16 cellular contexts compared by ENCODE assay signal in genomic region chr1:1225913-1226312, GRCh38. TPM values are rescaled to one million over a fixed set of nuclear protein-coding genes. Genes with fewer than 3 reads are reported as not detected.
"Had no signal": no experiment of that assay in that cellular context is flagged by ENCODE, and none has a peak within 500 bp of the region (broad histone marks: within the 10 kb centered on the region; RNA-seq: fewer than 3 reads in every experiment).

No MANE protein-coding gene starts in this region.

- ATAC-seq: natural killer cell treated with Interleukin-12 subunit alpha and Interleukin-12 subunit beta and Interleukin-15 and Interleukin-18, amount 100 ng/mL, for 72 hours had no signal

- DNase-seq: activated CD4-positive, alpha-beta T cell treated with anti-CD3 and anti-CD28 coated beads for 4 hours; activated gamma-delta T cell treated with Interleukin-2 at 50 U/mL for 16 hours; cortex of kidney; effector CD8-positive, alpha-beta T cell; stimulated activated CD4-positive, alpha-beta T cell treated with anti-CD3 and anti-CD28 coated beads, Interleukin-15, amount 100 ng/mL, for 24 hours; stimulated activated CD4-positive, alpha-beta T cell treated with anti-CD3 and anti-CD28 coated beads, Interleukin-4, amount 100 ng/mL, for 4 hours; SW 1271 had no signal

- H3K9me3 ChIP-seq: gastrocnemius medialis, left lung had no signal

- H3K27ac ChIP-seq: cardiac muscle cell, gastrocnemius medialis, left lung had no signal

- H3K27ac Mint-ChIP-seq: memory B cell; natural killer cell treated with Interleukin-12 subunit alpha and Interleukin-12 subunit beta and Interleukin-15 and Interleukin-18, amount 100 ng/mL, for 72 hours had no signal

- H3K27me3 ChIP-seq: cardiac muscle cell, gastrocnemius medialis, left lung had no signal

- H3K27me3 Mint-ChIP-seq: memory B cell; natural killer cell treated with Interleukin-12 subunit alpha and Interleukin-12 subunit beta and Interleukin-15 and Interleukin-18, amount 100 ng/mL, for 72 hours had no signal

- H3K4me3 ChIP-seq: cardiac muscle cell, gastrocnemius medialis, left lung had no signal

- FAIRE-seq: astrocyte, keratinocyte, urothelium cell line had no signal

- H3K4me3 Mint-ChIP-seq: memory B cell; natural killer cell treated with Interleukin-12 subunit alpha and Interleukin-12 subunit beta and Interleukin-15 and Interleukin-18, amount 100 ng/mL, for 72 hours had no signal

- H3K9me3 Mint-ChIP-seq: memory B cell; natural killer cell treated with Interleukin-12 subunit alpha and Interleukin-12 subunit beta and Interleukin-15 and Interleukin-18, amount 100 ng/mL, for 72 hours had no signal

RNA-seq across cellular contexts. Expression of gene TNFRSF4, which starts 12.0 kb away (rescaled TPM):
- total RNA-seq: cardiac muscle cell had no signal
- polyA plus RNA-seq: cardiac muscle cell, keratinocyte had no signal

RNA-seq across cellular contexts. Expression of gene TNFRSF18, which starts 19.5 kb away (rescaled TPM):
- total RNA-seq: cardiac muscle cell, gastrocnemius medialis, osteocyte had no signal

RNA-seq across cellular contexts. Expression of gene C1QTNF12, which starts 20.6 kb away (rescaled TPM):
- polyA plus RNA-seq: cardiac muscle cell had no signal
